In genomic region chr6:108407952-108408351, GRCh38 we compare ENCODE assay signal across 26 cellular contexts.
"Had no signal": no experiment of that assay in that cellular context is flagged by ENCODE, and none has a peak within 500 bp of the region (broad histone marks: within the 10 kb centered on the region; RNA-seq: fewer than 3 reads in every experiment).

No MANE protein-coding gene starts in this region.

- H3K27me3 ChIP-seq: esophagus muscularis mucosa, foreskin keratinocyte, heart right ventricle, suprapubic skin, tibial artery, upper lobe of right lung had no signal

- H3K27ac Mint-ChIP-seq: activated naive CD4-positive, alpha-beta T cell treated with anti-CD3 and anti-CD28 coated beads for 36 hours; activated naive CD8-positive, alpha-beta T cell treated with anti-CD3 and anti-CD28 coated beads, Interleukin-2, amount 10 ng/mL, durations not matched to agents 7 days and 5 days; dendritic cell treated with granulocyte-macrophage colony-stimulating factor and Interleukin-4, amounts not matched to agents 40 ng/mL and 50 ng/mL, for 4 days; natural killer cell treated with Interleukin-12 subunit alpha and Interleukin-12 subunit beta and Interleukin-15 and Interleukin-18, amount 100 ng/mL, for 72 hours; progenitor cell of endocrine pancreas had no signal

- ATAC-seq: foreskin keratinocyte; mucosa of descending colon; natural killer cell treated with Interleukin-12 subunit alpha and Interleukin-12 subunit beta and Interleukin-15 and Interleukin-18, amount 100 ng/mL, for 72 hours; upper lobe of right lung had no signal

- FAIRE-seq: astrocyte had no signal

- H3K4me3 ChIP-seq: esophagus muscularis mucosa, heart right ventricle, mucosa of descending colon, suprapubic skin, tibial artery, upper lobe of right lung had no signal

- H3K4me1 Mint-ChIP-seq: activated naive CD8-positive, alpha-beta T cell treated with anti-CD3 and anti-CD28 coated beads, Interleukin-2, amount 10 ng/mL, durations not matched to agents 7 days and 5 days had no signal

- H3K9me3 ChIP-seq: esophagus muscularis mucosa, mucosa of descending colon, suprapubic skin, upper lobe of right lung had no signal

- DNase-seq: activated CD4-positive, alpha-beta T cell treated with anti-CD3 and anti-CD28 coated beads for 4 hours; activated CD4-positive, alpha-beta T cell treated with anti-CD3 and anti-CD28 coated beads, Interleukin-2, amount 50 U/mL, for 4 hours; activated CD8-positive, alpha-beta memory T cell treated with anti-CD3 and anti-CD28 coated beads for 24 hours; activated effector memory CD4-positive, alpha-beta T cell treated with Interleukin-2 at 50 U/mL for 16 hours; activated naive CD4-positive, alpha-beta T cell treated with anti-CD3 and anti-CD28 coated beads for 36 hours; activated naive CD8-positive, alpha-beta T cell treated with anti-CD3 and anti-CD28 coated beads, Interleukin-2, amount 10 ng/mL, durations not matched to agents 7 days and 5 days; effector CD4-positive, alpha-beta T cell; foreskin keratinocyte; heart right ventricle; islet precursor cell; left cardiac atrium; mucosa of descending colon; retina; stimulated activated CD4-positive, alpha-beta T cell treated with anti-CD3 and anti-CD28 coated beads, Interleukin-15, amount 100 ng/mL, for 24 hours; stimulated activated CD4-positive, alpha-beta T cell treated with anti-CD3 and anti-CD28 coated beads, Interleukin-2, amount 100 ng/mL, for 24 hours; stimulated activated naive CD4-positive, alpha-beta T cell; upper lobe of right lung had no signal

- H3K4me1 ChIP-seq: foreskin keratinocyte, suprapubic skin, upper lobe of right lung had no signal

- H3K27me3 Mint-ChIP-seq: activated naive CD8-positive, alpha-beta T cell treated with anti-CD3 and anti-CD28 coated beads, Interleukin-2, amount 10 ng/mL, durations not matched to agents 7 days and 5 days; central memory CD8-positive, alpha-beta T cell; dendritic cell treated with granulocyte-macrophage colony-stimulating factor and Interleukin-4, amounts not matched to agents 40 ng/mL and 50 ng/mL, for 4 days; progenitor cell of endocrine pancreas had no signal

- H3K4me3 Mint-ChIP-seq: activated naive CD4-positive, alpha-beta T cell treated with anti-CD3 and anti-CD28 coated beads for 36 hours; activated naive CD8-positive, alpha-beta T cell treated with anti-CD3 and anti-CD28 coated beads, Interleukin-2, amount 10 ng/mL, durations not matched to agents 7 days and 5 days; central memory CD8-positive, alpha-beta T cell; dendritic cell treated with granulocyte-macrophage colony-stimulating factor and Interleukin-4, amounts not matched to agents 40 ng/mL and 50 ng/mL, for 4 days; natural killer cell treated with Interleukin-12 subunit alpha and Interleukin-12 subunit beta and Interleukin-15 and Interleukin-18, amount 100 ng/mL, for 72 hours had no signal

- H3K36me3 ChIP-seq: esophagus muscularis mucosa, heart right ventricle, suprapubic skin, tibial artery, upper lobe of right lung had no signal

- H3K27ac ChIP-seq: esophagus muscularis mucosa, foreskin keratinocyte, suprapubic skin, tibial artery, upper lobe of right lung, VCaP had no signal
